In the genomic region with DNA sequence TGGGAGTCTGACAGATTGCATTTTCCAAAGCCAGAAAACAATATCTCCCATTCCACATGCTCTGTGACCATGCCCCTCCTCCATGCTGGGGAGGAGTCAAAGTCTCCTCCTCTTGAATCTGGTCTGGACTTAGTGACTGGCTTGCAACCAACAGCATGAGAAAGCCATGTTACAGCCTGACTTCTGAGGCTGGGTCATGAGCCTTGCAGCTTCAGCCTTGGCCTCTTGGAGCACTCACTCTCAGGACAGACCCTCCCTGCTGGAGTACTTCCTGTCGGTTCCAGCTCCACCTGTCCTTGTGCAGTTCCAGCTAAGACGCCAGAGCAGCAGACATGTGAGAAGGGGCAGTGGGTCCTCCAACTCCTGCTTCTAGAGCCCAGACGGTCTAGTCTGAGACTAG, we compare ENCODE assay signal across 1 cellular context.
TF ChIP-seq lines count a peak whose summit lies in the region.

No MANE protein-coding gene starts in this region.

TF ChIP-seq in H1, 55 proteins besides CTCF, POLR2A, EP300 and RAD21 (continued from another document):
- TF ChIP-seq ATF2 (IDR thresholded peaks at IDR 0.05; ENCODE audit: low read length) (no peak), RNF2 (IDR thresholded peaks at IDR 0.05; ENCODE audit: borderline replicate concordance, low read depth, low read length, missing control alignments, poor library complexity, severe bottlenecking) (no peak), ASH2L (IDR thresholded peaks at IDR 0.05; ENCODE audit: low read length) (no peak), TAF7 (optimal IDR thresholded peaks at IDR 0.05; ENCODE audit: borderline replicate concordance, low read depth, low read length) (no peak), KDM5A (IDR thresholded peaks at IDR 0.05; ENCODE audit: low read length) (no peak), TCF12 (IDR thresholded peaks at IDR 0.05; ENCODE audit: low read depth, low read length) (0 out of 2 replicates have a peak, but pooled peaks have one; percentile 17), TEAD4 (IDR thresholded peaks at IDR 0.05; ENCODE audit: low read depth, low read length) (no peak), CEBPB (IDR thresholded peaks at IDR 0.05; ENCODE audit: low read depth, low read length) (no peak), POU5F1 (IDR thresholded peaks at IDR 0.05; ENCODE audit: low read depth, low read length) (no peak), TBP (IDR thresholded peaks at IDR 0.05; ENCODE audit: low read depth, low read length) (0 out of 2 replicates have a peak, but pooled peaks have one; percentile 11), RBBP5 (IDR thresholded peaks at IDR 0.05; ENCODE audit: borderline replicate concordance, low read depth, low read length) (no peak), CTBP2 (IDR thresholded peaks at IDR 0.05; ENCODE audit: borderline replicate concordance, insufficient read depth, insufficient read length, low read length) (no peak), MAX (IDR thresholded peaks at IDR 0.05) (peak; percentile 49), E2F6 (IDR thresholded peaks at IDR 0.05) (no peak), TAF1 (IDR thresholded peaks at IDR 0.05; ENCODE audit: low read depth, low read length) (peak; percentile 45; the same call in 1 of the 2 replicates), SRF (IDR thresholded peaks at IDR 0.05; ENCODE audit: low read depth, low read length) (no peak), CHD2 (IDR thresholded peaks at IDR 0.05; ENCODE audit: low read length) (no peak), SIN3A (conservative IDR thresholded peaks at IDR 0.05 in 1 of 2, IDR thresholded peaks at IDR 0.05 in 1 of 2; ENCODE audit: low read depth in 1 of 2, low read length in 2 of 2) (no peak), HDAC2 (IDR thresholded peaks at IDR 0.05; ENCODE audit: borderline replicate concordance in 1 of 2, low read depth in 2 of 2, low read length in 2 of 2) (no peak), PHF8 (conservative IDR thresholded peaks at IDR 0.05; ENCODE audit: low read depth, low read length) (no peak), RFX5 (IDR thresholded peaks at IDR 0.05; ENCODE audit: borderline replicate concordance, low read depth, low read length) (no peak), HDAC6 (IDR thresholded peaks at IDR 0.05; ENCODE audit: low read depth, low read length) (no peak), KDM1A (IDR thresholded peaks at IDR 0.05; ENCODE audit: borderline replicate concordance, low read length) (no peak), GABPA (IDR thresholded peaks at IDR 0.05; ENCODE audit: borderline replicate concordance, insufficient read depth, low read length) (no peak), YY1 (IDR thresholded peaks at IDR 0.05; ENCODE audit: low read depth, low read length) (peak; percentile 42; the same call in 1 of the 2 replicates), SP1 (IDR thresholded peaks at IDR 0.05; ENCODE audit: low read depth, low read length) (no peak), SP4 (IDR thresholded peaks at IDR 0.05; ENCODE audit: low read length) (no peak)
- TF ChIP-seq, protein P1, sequence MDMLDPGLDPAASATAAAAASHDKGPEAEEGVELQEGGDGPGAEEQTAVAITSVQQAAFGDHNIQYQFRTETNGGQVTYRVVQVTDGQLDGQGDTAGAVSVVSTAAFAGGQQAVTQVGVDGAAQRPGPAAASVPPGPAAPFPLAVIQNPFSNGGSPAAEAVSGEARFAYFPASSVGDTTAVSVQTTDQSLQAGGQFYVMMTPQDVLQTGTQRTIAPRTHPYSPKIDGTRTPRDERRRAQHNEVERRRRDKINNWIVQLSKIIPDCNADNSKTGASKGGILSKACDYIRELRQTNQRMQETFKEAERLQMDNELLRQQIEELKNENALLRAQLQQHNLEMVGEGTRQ (IDR thresholded peaks at IDR 0.05; ENCODE audit: low read length), result no peak
